ENCODE assay signal across 2 cellular contexts in genomic region chr1:7932524-7933149, GRCh38.
TF ChIP-seq lines count a peak whose summit lies in the region.

No MANE protein-coding gene starts in this region.

TF ChIP-seq in HEK293, 187 proteins besides CTCF, POLR2A, EP300 and RAD21 (continued from another document):
- TF ChIP-seq ATF2 (tag by site-specific recombination; IDR thresholded peaks at IDR 0.05; ENCODE audit: low read depth) = no peak
- TF ChIP-seq ZSCAN4 (tag by site-specific recombination; IDR thresholded peaks at IDR 0.05) = peak; percentile 98

TF ChIP-seq in WTC11, 78 proteins besides CTCF, POLR2A, EP300 and RAD21:
- TF ChIP-seq ZSCAN18 (CRISPR knock-in tag; IDR thresholded peaks at IDR 0.05) (no peak), CREB1 (CRISPR knock-in tag; IDR thresholded peaks at IDR 0.05) (no peak), USF1 (CRISPR knock-in tag; IDR thresholded peaks at IDR 0.05) (no peak), ZNF396 (CRISPR knock-in tag; IDR thresholded peaks at IDR 0.05; ENCODE audit: borderline replicate concordance) (no peak), ZNF671 (CRISPR knock-in tag; IDR thresholded peaks at IDR 0.05) (no peak), PRDM15 (CRISPR knock-in tag; IDR thresholded peaks at IDR 0.05) (no peak), ESRRA (CRISPR knock-in tag; IDR thresholded peaks at IDR 0.05; ENCODE audit: borderline replicate concordance) (no peak), IRF2 (CRISPR knock-in tag; IDR thresholded peaks at IDR 0.05; ENCODE audit: borderline replicate concordance, low read depth) (no peak), SMAD3 (CRISPR knock-in tag; IDR thresholded peaks at IDR 0.05; ENCODE audit: borderline replicate concordance) (no peak), ZNF121 (CRISPR knock-in tag; IDR thresholded peaks at IDR 0.05) (no peak), ATF6 (CRISPR knock-in tag; IDR thresholded peaks at IDR 0.05) (no peak), MYBL2 (CRISPR knock-in tag; IDR thresholded peaks at IDR 0.05) (no peak), TEAD4 (CRISPR knock-in tag; IDR thresholded peaks at IDR 0.05) (no peak), ZNF512 (CRISPR knock-in tag; IDR thresholded peaks at IDR 0.05; ENCODE audit: borderline replicate concordance) (no peak), RELA (CRISPR knock-in tag; IDR thresholded peaks at IDR 0.05; ENCODE audit: borderline replicate concordance) (no peak)
